Comparison of ENCODE assay signal across 8 cellular contexts in the genomic region with DNA sequence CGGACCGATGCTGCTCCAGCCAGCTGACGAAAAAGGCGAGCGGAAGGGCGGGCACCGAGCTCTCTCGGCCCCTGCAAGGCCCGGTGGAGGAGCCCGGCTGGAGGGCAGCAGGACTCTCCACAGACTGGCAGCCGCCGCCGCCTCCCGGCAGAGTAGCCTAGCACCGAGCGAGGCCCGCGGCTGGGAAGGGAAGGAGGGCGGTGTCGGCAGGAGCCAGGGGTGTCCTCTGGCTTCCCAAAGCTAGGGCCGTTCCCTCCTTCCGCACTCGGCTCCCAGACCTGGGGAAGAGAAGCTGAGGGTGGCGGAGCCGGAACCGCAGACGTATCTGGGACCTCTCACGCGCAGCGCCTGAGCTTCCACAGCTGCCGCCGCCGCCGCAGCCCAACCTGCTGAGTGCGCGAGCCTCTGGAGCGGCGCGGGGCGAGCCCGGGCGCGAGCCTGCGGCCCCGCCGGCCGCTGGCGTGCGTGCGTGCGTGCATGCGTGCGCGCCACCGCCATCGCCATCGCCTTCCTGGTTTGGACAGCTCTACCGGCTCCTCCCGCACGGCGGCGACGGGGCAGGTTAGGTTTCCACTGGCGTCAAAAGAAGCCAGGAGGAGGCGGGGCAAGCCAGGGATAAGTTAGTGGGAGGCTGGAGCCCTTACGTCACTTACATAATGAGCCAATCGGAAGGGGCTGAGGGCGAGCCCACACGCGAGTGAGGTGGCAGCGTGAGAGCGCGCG. TPM values are rescaled to one million over a fixed set of nuclear protein-coding genes. Genes with fewer than 3 reads are reported as not detected.
DNase-seq lines count a peak whose midpoint lies in the region; ATAC-seq, FAIRE-seq and TF ChIP-seq lines count a peak whose summit lies in the region.

A gene (minus strand): TSS at position 395 of the 723 bp plus-strand sequence. CDS start 439 bp downstream, outside the sequence.

- H3K9me3 ChIP-seq in pancreas (no peaks in the 10 kb centered on the region), tibial artery (no peaks in the 10 kb centered on the region)

- H3K4me3 ChIP-seq in pancreas (peak within 1 kb of the TSS; percentile 72 to 100 (median 82)), tibial artery (peak within 1 kb of the TSS; percentile 88 to 90)

- H3K27ac ChIP-seq in pancreas: peak within 1 kb of the TSS; percentile 96 to 98 (median 96)
- peak within 1 kb of the TSS; percentile 96 to 97 for H3K27ac ChIP-seq in tibial artery

- H3K4me1 ChIP-seq in pancreas (peaks cover 11 to 19% (median 14%) of the 10 kb centered on the region in 3 donors), tibial artery (peaks cover 0 to 31% (median 17%) of the 10 kb centered on the region in 4 donors)

- intact Hi-C loops in Right ventricle myocardium inferior (cut with DNase I) (loop anchor here (1.0 kb wide), 1 partner anchor 18 kb away; no protein-coding TSS in a partner anchor), pancreas (cut with DNase I) (no loop called here), tibial artery (cut with DNase I; ENCODE audit: low total_unique reads) (no loop called here)

- ATAC-seq in HG02763 (IDR thresholded peaks at IDR 0.05; ENCODE audit: unreplicated experiment) (peak; percentile 94), Right ventricle myocardium inferior (peak; percentile 96), pancreas (peak; percentile 89 to 95 (median 92))

- DNase-seq in NCI-H1417 (lab: John Stamatoyannopoulos, UW) (peak; percentile 98 to 100 (median 100)), SW 1271 (lab: John Stamatoyannopoulos, UW) (peak; percentile 99), Right ventricle myocardium inferior (ENCODE audit: missing footprints) (peak; percentile 100), pancreas (peak; percentile 98 to 100 (median 100)), tibial artery (peak; percentile 100)
- peak; percentile 98 for DNase-seq in activated naive CD8-positive, alpha-beta T cell treated with anti-CD3 and anti-CD28 coated beads, Interleukin-2, amount 50 U/mL, for 16 hours (ENCODE audit: low read depth, low spot score)

- TF ChIP-seq CTCF in GM12874 (IDR thresholded peaks at IDR 0.05; ENCODE audit: insufficient read depth, low read depth, low read length) (peak; percentile 24), pancreas (IDR thresholded peaks at IDR 0.05) (peak in 2 of 4 donors; percentile 17 to 27), tibial artery (IDR thresholded peaks at IDR 0.05) (peak; percentile 23 to 66)

- no peaks in the 10 kb centered on the region for H3K36me3 ChIP-seq in pancreas
- no peaks in the 10 kb centered on the region for H3K36me3 ChIP-seq in tibial artery

- WGBS in pancreas, 2 donors: 0 to 1% methylated on average over 52 to 74 of the region's 74 CpGs

- H3K27me3 ChIP-seq in pancreas: no peaks in the 10 kb centered on the region
- peaks cover 0 to 3% of the 10 kb centered on the region in 2 donors for H3K27me3 ChIP-seq in tibial artery

- peak; percentile 61 for FAIRE-seq in pancreas (lab: Jason Lieb, UNC)

RNA-seq across cellular contexts. Expression of the gene that starts here (rescaled TPM):
- total RNA-seq in Right ventricle myocardium inferior (97.1 TPM), pancreas (10 to 100 TPM; 44.4 to 80.5 (median 57.9) TPM)
- 10 to 100 TPM; 19.2 to 29.7 TPM for polyA plus RNA-seq in pancreas

Comparison
In these comparisons a context has a peak if more than half of its experiments do, and no peak if none do; other contexts are left out.
1. Peak in every context shown above with its lines: DNase-seq, ATAC-seq, H3K4me3 ChIP-seq and H3K27ac ChIP-seq.